ENCODE assay signal across 8 cellular contexts in the genomic region with DNA sequence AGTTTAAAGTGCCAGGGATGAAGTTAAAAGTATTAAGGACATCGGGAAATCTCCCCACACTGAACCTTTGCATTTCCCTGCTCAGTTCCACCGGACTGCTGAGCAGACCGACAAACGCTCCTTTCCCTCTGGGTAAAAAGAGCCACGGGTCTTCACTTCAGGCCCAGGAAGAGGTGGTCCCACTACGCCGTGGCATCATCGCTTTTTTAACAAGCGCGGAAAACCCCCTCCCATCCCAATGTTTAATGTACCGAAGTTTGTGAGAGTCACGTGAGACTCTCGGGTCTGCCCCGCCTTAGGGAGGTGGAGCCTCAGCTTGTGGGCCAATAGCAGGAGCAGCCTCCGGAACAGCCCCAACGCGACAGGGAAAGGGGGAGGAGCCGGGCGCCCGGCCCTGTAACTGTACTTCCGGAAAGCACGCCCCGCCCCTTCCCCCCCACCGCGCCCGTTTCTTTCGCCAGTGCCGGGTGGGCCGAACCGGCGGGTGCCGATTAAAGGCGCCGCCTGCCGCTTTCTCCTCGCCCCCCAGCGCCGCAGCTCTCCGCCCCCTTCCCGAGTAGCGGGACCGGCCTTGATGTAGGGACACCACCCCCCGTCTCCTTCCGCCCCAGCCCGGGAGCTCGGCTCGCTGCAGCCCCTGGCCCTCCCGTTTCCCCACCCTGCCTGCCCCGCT.
DNase-seq lines count a peak whose midpoint lies in the region; ATAC-seq and FAIRE-seq lines count a peak whose summit lies in the region.

No MANE protein-coding gene starts in this region.

- peak; percentile 47 for ATAC-seq in GM19023 (IDR thresholded peaks at IDR 0.05; ENCODE audit: unreplicated experiment)
- ATAC-seq in HG03196 (IDR thresholded peaks at IDR 0.05; ENCODE audit: unreplicated experiment) = peak; percentile 39
- peak; percentile 73 to 75 for ATAC-seq in activated CD4-positive, CD25-positive, alpha-beta regulatory T cell treated with anti-CD3 and anti-CD28 coated beads, Interleukin-2, amount 50 U/mL, for 24 hours

- DNase-seq in AG08396 (ENCODE audit: low spot score) = peak; percentile 94
- peak; percentile 79 to 92 for DNase-seq in NCI-H446 (lab: John Stamatoyannopoulos, UW)
- DNase-seq in cerebellar cortex (ENCODE audit: low spot score) = peak; percentile 99
- peak; percentile 95 to 99 for DNase-seq in stimulated activated CD4-positive, alpha-beta T cell treated with anti-CD3 and anti-CD28 coated beads, Interleukin-12 subunit alpha, Interleukin-12 subunit beta, amount 100 ng/mL, for 24 hours (ENCODE audit: low read depth in 2 of 2)

- FAIRE-seq in islet of Langerhans (lab: Jason Lieb, UNC) = peak; percentile 68

Comparison
In these comparisons a context has a peak if more than half of its experiments do, and no peak if none do; other contexts are left out.
1. Peak in every context shown above with its lines: DNase-seq and ATAC-seq.